ENCODE assay signal across 8 cellular contexts in genomic region chr6:73566954-73567591, GRCh38. TPM values are rescaled to one million over a fixed set of nuclear protein-coding genes. Genes with fewer than 3 reads are reported as not detected.
DNase-seq lines count a peak whose midpoint lies in the region; ATAC-seq and TF ChIP-seq lines count a peak whose summit lies in the region.
"Had no signal": no experiment of that assay in that cellular context is flagged by ENCODE, and none has a peak within 500 bp of the region (broad histone marks: within the 10 kb centered on the region; RNA-seq: fewer than 3 reads in every experiment).

No MANE protein-coding gene starts in this region.

- H2BK120ac ChIP-seq in IMR-90 (ENCODE audit: low read depth, low read length) = peak overlapping the region; percentile 97

- H3K4me1 Mint-ChIP-seq in chondrocyte (ENCODE audit: low read depth) = peaks cover 40% of the 10 kb centered on the region
- H3K4me1 Mint-ChIP-seq: activated naive CD4-positive, alpha-beta T cell treated with anti-CD3 and anti-CD28 coated beads, Interleukin-2, amount 50 U/mL, for 24 hours had no signal

- H3K27ac ChIP-seq in IMR-90 (ENCODE audit: insufficient read depth, low read length) = no peak overlapping the region

- H3K27ac Mint-ChIP-seq in chondrocyte (ENCODE audit: unreplicated experiment) = peak overlapping the region; percentile 52
- H3K27ac Mint-ChIP-seq: activated naive CD4-positive, alpha-beta T cell treated with anti-CD3 and anti-CD28 coated beads, Interleukin-2, amount 50 U/mL, for 24 hours had no signal

- no peak for TF ChIP-seq RAD21 in IMR-90 (IDR thresholded peaks at IDR 0.05; ENCODE audit: low read length)

- H2AFZ ChIP-seq in IMR-90 (replicated peaks; ENCODE audit: low read length, poor library complexity) = peak overlapping the region; percentile 84

- in situ Hi-C loops in IMR-90 (cut with MboI; ENCODE audit: low sequenced_read_pairs) = no loop called here

- peak overlapping the region; percentile 60 for H2AK9ac ChIP-seq in IMR-90 (replicated peaks; ENCODE audit: low read depth, low read length, poor library complexity)

- intact Hi-C loops in IMR-90 (cut with micrococcal nuclease) = no loop called here
- intact Hi-C loops in lower leg skin (cut with DNase I; ENCODE audit: low total_unique reads) = no loop called here

- H4K8ac ChIP-seq in IMR-90 (ENCODE audit: low read depth in 2 of 2, low read length in 2 of 2) = peak overlapping the region in 1 of 2 experiments; percentile 63; a peak in 3 of 4 replicates

- peak overlapping the region; percentile 88 for H2BK5ac ChIP-seq in IMR-90 (ENCODE audit: low read depth, low read length, poor library complexity, severe bottlenecking)

- no peak for ATAC-seq in IMR-90 (ENCODE audit: low read depth)
- no peak for ATAC-seq in HG02885 (IDR thresholded peaks at IDR 0.05; ENCODE audit: poor library complexity, unreplicated experiment)

- no peak overlapping the region for H3K56ac ChIP-seq in IMR-90 (ENCODE audit: extremely low read depth, insufficient read depth, low read length)

- peak overlapping the region; percentile 40; the same call in 1 of the 2 replicates for H4K5ac ChIP-seq in IMR-90 (ENCODE audit: low read depth, low read length)

- no TSS peak for BruUV-seq in IMR-90 (replicated peaks; lab: Mats Ljungman, UMichigan)

- POLR2A ChIA-PET in IMR-90 (lab: Charles Lee; ENCODE audit: unreplicated experiment) = interaction anchor here (0.6 kb wide), 1 partner anchor 13 kb away, joined by 3 read pairs; no protein-coding TSS in a partner anchor

- peak overlapping the region; percentile 72 for H4K91ac ChIP-seq in IMR-90 (ENCODE audit: insufficient read depth, low read depth, low read length)

- no peak overlapping the region for H3K4me2 ChIP-seq in IMR-90 (ENCODE audit: low read depth, low read length)

- H3K4me3 ChIP-seq in IMR-90 (ENCODE audit: insufficient read depth, low read depth, low read length) (no peak overlapping the region), lower leg skin (ENCODE audit: low read depth, poor library complexity, severe bottlenecking) (no peak overlapping the region)

- peak overlapping the region; percentile 69; the same call in 1 of the 2 replicates for H3K18ac ChIP-seq in IMR-90 (ENCODE audit: low read depth, low read length)

- peak overlapping the region; percentile 96 for H2BK20ac ChIP-seq in IMR-90 (ENCODE audit: low read depth, low read length)

- H3K9ac ChIP-seq in IMR-90 (ENCODE audit: low read depth, low read length) = no peak overlapping the region

- no peaks in the 10 kb centered on the region for H3K9me3 ChIP-seq in IMR-90 (ENCODE audit: control insufficient read depth, insufficient read depth, low read length)

- H3K79me1 ChIP-seq in IMR-90 (ENCODE audit: low read depth in 1 of 2, low read length in 2 of 2) = 0 out of 4 replicates have a peak, but pooled peaks cover 0 to 4% of the 10 kb centered on the region in 2 experiments

- H3K27me3 ChIP-seq in IMR-90 (ENCODE audit: control insufficient read depth, insufficient read depth, low read length) = no peaks in the 10 kb centered on the region

- WGBS in IMR-90 (ENCODE audit: extremely low coverage in 2 of 2, insufficient read length in 1 of 2), 2 experiments = 78% methylated on average over 6 of the region's 8 CpGs; no CpG with 5 or more reads in 1 of the 2 experiments
- 42 to 44% methylated on average over 8 of the region's 8 CpGs for WGBS in lower leg skin, 2 donors

- H3K36me3 Mint-ChIP-seq in chondrocyte (ENCODE audit: low read depth) = no peaks in the 10 kb centered on the region
- H3K36me3 Mint-ChIP-seq: activated naive CD4-positive, alpha-beta T cell treated with anti-CD3 and anti-CD28 coated beads, Interleukin-2, amount 50 U/mL, for 24 hours had no signal

- H3K36me3 ChIP-seq in IMR-90 (ENCODE audit: control insufficient read depth, insufficient read depth, low read length) = no peaks in the 10 kb centered on the region

- H3K9me3 Mint-ChIP-seq in chondrocyte (ENCODE audit: low read depth) = no peaks in the 10 kb centered on the region
- H3K9me3 Mint-ChIP-seq: activated naive CD4-positive, alpha-beta T cell treated with anti-CD3 and anti-CD28 coated beads, Interleukin-2, amount 50 U/mL, for 24 hours had no signal

- CTCF ChIA-PET in IMR-90 (lab: Yijun Ruan, JAX) = no interaction called here

- TF ChIP-seq POLR2A in IMR-90 (IDR thresholded peaks at IDR 0.05; ENCODE audit: low read depth, low read length) (no peak), lower leg skin (IDR thresholded peaks at IDR 0.05) (no peak)

- peaks cover 9% of the 10 kb centered on the region for H3K4me1 ChIP-seq in IMR-90 (ENCODE audit: control insufficient read depth, insufficient read depth, low read length)

- no peaks in the 10 kb centered on the region for H3K27me3 Mint-ChIP-seq in chondrocyte (ENCODE audit: low read depth)
- H3K27me3 Mint-ChIP-seq: activated naive CD4-positive, alpha-beta T cell treated with anti-CD3 and anti-CD28 coated beads, Interleukin-2, amount 50 U/mL, for 24 hours had no signal

- H3K9me1 ChIP-seq in IMR-90 (ENCODE audit: insufficient read depth, low read length) = peaks cover 12% of the 10 kb centered on the region

- H3K4ac ChIP-seq in IMR-90 (ENCODE audit: low read depth, low read length) = peak overlapping the region; percentile 87

- H3K4me3 Mint-ChIP-seq in chondrocyte (ENCODE audit: unreplicated experiment) = no peak overlapping the region
- H3K4me3 Mint-ChIP-seq: activated naive CD4-positive, alpha-beta T cell treated with anti-CD3 and anti-CD28 coated beads, Interleukin-2, amount 50 U/mL, for 24 hours had no signal

- H2AK5ac ChIP-seq in IMR-90 (ENCODE audit: low read depth, low read length) = peak overlapping the region; percentile 96

- TF ChIP-seq CTCF in IMR-90 (conservative IDR thresholded peaks at IDR 0.05; ENCODE audit: low read depth, low read length) (no peak), chondrocyte (IDR thresholded peaks at IDR 0.05) (no peak), lower leg skin (IDR thresholded peaks at IDR 0.05) (no peak)

- H2BK15ac ChIP-seq in IMR-90 (ENCODE audit: low read depth, low read length) = peak overlapping the region; percentile 96; the same call in 2 of the 3 replicates

- H4K20me1 ChIP-seq in IMR-90 (ENCODE audit: insufficient read depth, low read length) = no peaks in the 10 kb centered on the region

- dilution Hi-C loops in IMR-90 (cut with HindIII; ENCODE audit: low sequenced_read_pairs, unreplicated experiment) = no loop called here

- peak overlapping the region; percentile 74 for H3K14ac ChIP-seq in IMR-90 (replicated peaks; ENCODE audit: low read depth, low read length)

- peak overlapping the region; percentile 81 for H3K23ac ChIP-seq in IMR-90 (ENCODE audit: low read depth, low read length)

- DNase-seq in IMR-90 (peak; percentile 35), chondrocyte (ENCODE audit: low spot score) (no peak), lower leg skin (ENCODE audit: low spot score in 2 of 2) (peak; percentile 87 to 94), ureter (ENCODE audit: low spot score) (peak; percentile 54), COR-L47 (lab: John Stamatoyannopoulos, UW) (no peak)
- no peak for DNase-seq in activated CD8-positive, alpha-beta memory T cell treated with anti-CD3 and anti-CD28 coated beads, Interleukin-2, amount 50 U/mL, for 4 hours

TF ChIP-seq in IMR-90, 13 proteins besides CTCF, POLR2A, EP300 and RAD21:
- TF ChIP-seq MAFK (IDR thresholded peaks at IDR 0.05; ENCODE audit: low read depth, low read length) (no peak), CEBPB (IDR thresholded peaks at IDR 0.05; ENCODE audit: low read depth, low read length) (peak; percentile 83)

RNA-seq across cellular contexts. Expression of gene EEF1A1, which starts 46.2 kb away (rescaled TPM):
- total RNA-seq in IMR-90 (2012; rRNA removed) (28,223 and 30,152 TPM in 2 replicates), chondrocyte (8,230 to 8,902 TPM (median 8,643 TPM) in 3 replicates), lower leg skin (over 10,000 TPM in 2 of 4 donors, 1,000 to 10,000 TPM in 2; 8,072 to 12,275 (median 10,774) TPM), ureter (10,940 TPM)
- 11,870 and 14,757 TPM in 2 replicates for polyA plus RNA-seq in IMR-90 (2012; rRNA removed)
- 7,454 and 10,082 TPM in 2 replicates for polyA plus RNA-seq in IMR-90 (2012; cell fraction: cytosol; rRNA removed)
- 1,642 and 5,672 TPM in 2 replicates for polyA plus RNA-seq in IMR-90 (2012; cell fraction: nucleus; rRNA removed; ENCODE audit: low replicate concordance)

Comparison
In these comparisons a context has a peak if more than half of its experiments do, and no peak if none do; other contexts are left out.
1. DNase-seq: peak in IMR-90 (single experiment), lower leg skin (2 of 2) and ureter (single experiment); none in chondrocyte (single experiment), activated CD8-positive, alpha-beta memory T cell treated with anti-CD3 and anti-CD28 coated beads, Interleukin-2, amount 50 U/mL, for 4 hours (single experiment) and COR-L47 (single experiment).